ENCODE assay signal across 8 cellular contexts in genomic region chr6:126033696-126034095, GRCh38. TPM values are rescaled to one million over a fixed set of nuclear protein-coding genes. Genes with fewer than 3 reads are reported as not detected.
DNase-seq lines count a peak whose midpoint lies in the region; ATAC-seq and TF ChIP-seq lines count a peak whose summit lies in the region.

No MANE protein-coding gene starts in this region.

- H3K27ac ChIP-seq in ascending aorta (no peak overlapping the region), hepatocyte (no peak overlapping the region)

- intact Hi-C loops in ascending aorta (cut with DNase I): loop anchor here (10.0 kb wide), 1 partner anchor 301 kb away; no protein-coding TSS in a partner anchor

- DNase-seq in AG09319 (ENCODE audit: extremely low read depth, low read depth): peak; percentile 87
- DNase-seq in NCI-H1105 treated with DMSO at 0.1 percent for 48 hours (lab: John Stamatoyannopoulos, UW): peak; percentile 26
- peak in 1 of 2 donors; percentile 67 for DNase-seq in ascending aorta (ENCODE audit: low spot score in 2 of 2)
- DNase-seq in hepatocyte (ENCODE audit: low spot score): peak; percentile 79
- no peak for DNase-seq in stimulated activated naive CD8-positive, alpha-beta T cell treated with anti-CD3 and anti-CD28 coated beads, Interleukin-15, Interleukin-2, amounts not matched to agents 100 U/mL and 50 U/mL, for 24 hours
- DNase-seq in central memory CD4-positive, alpha-beta T cell: no peak

- H3K27me3 ChIP-seq in ascending aorta (no peaks in the 10 kb centered on the region), hepatocyte (no peaks in the 10 kb centered on the region)

- no peaks in the 10 kb centered on the region for H4K20me1 ChIP-seq in hepatocyte (ENCODE audit: insufficient read depth, poor library complexity, severe bottlenecking)

- no peak overlapping the region for H2AFZ ChIP-seq in hepatocyte

- ATAC-seq in GM18498 (IDR thresholded peaks at IDR 0.05; ENCODE audit: unreplicated experiment) (peak; percentile 85), HG02852 (IDR thresholded peaks at IDR 0.05; ENCODE audit: unreplicated experiment) (peak; percentile 72)
- peak; percentile 55 for ATAC-seq in stimulated activated naive CD8-positive, alpha-beta T cell treated with anti-CD3 and anti-CD28 coated beads, Interleukin-15, Interleukin-2, amounts not matched to agents 100 U/mL and 50 U/mL, for 24 hours

- peaks cover 0 to 3% of the 10 kb centered on the region in 2 donors for H3K4me1 ChIP-seq in ascending aorta
- H3K4me1 ChIP-seq in hepatocyte (ENCODE audit: insufficient read depth): peaks cover 4% of the 10 kb centered on the region

- no peaks in the 10 kb centered on the region for H3K79me2 ChIP-seq in hepatocyte

- WGBS in hepatocyte (ENCODE audit: low lambda C conversion rate, missing lambda C conversion rate): 10% methylated on average over 3 of the region's 3 CpGs

- H3K36me3 ChIP-seq in ascending aorta (no peaks in the 10 kb centered on the region), hepatocyte (replicated peaks; ENCODE audit: insufficient read depth, low read depth) (peaks cover 4% of the 10 kb centered on the region)

- no peak overlapping the region for H3K4me3 ChIP-seq in ascending aorta
- no peak overlapping the region for H3K4me3 ChIP-seq in hepatocyte

- H3K4me2 ChIP-seq in hepatocyte: no peak overlapping the region

- H3K9me3 ChIP-seq in ascending aorta: no peaks in the 10 kb centered on the region
- H3K9me3 ChIP-seq in hepatocyte (ENCODE audit: low read depth): no peaks in the 10 kb centered on the region

- no peaks in the 10 kb centered on the region for H3K9me2 ChIP-seq in hepatocyte (replicated peaks; ENCODE audit: insufficient read depth)

- TF ChIP-seq CTCF in AG09319 (IDR thresholded peaks at IDR 0.05; ENCODE audit: low read depth, low read length): peak; percentile 82
- TF ChIP-seq CTCF in ascending aorta (IDR thresholded peaks at IDR 0.05): peak; percentile 47 to 67 (median 50)
- peak; percentile 83 for TF ChIP-seq CTCF in hepatocyte (IDR thresholded peaks at IDR 0.05; ENCODE audit: poor library complexity)

RNA-seq across cellular contexts. Expression of gene TRMT11, which starts 47.4 kb away (rescaled TPM):
- total RNA-seq in ascending aorta (44.6 TPM), hepatocyte (20.7 and 27.6 TPM in 2 replicates)
- polyA plus RNA-seq in hepatocyte: 14.8 and 18.6 TPM in 2 replicates

Comparison
In these comparisons a context has a peak if more than half of its experiments do, and no peak if none do; other contexts are left out.
1. DNase-seq: peak in AG09319 (single experiment), NCI-H1105 treated with DMSO at 0.1 percent for 48 hours (single experiment) and hepatocyte (single experiment); none in stimulated activated naive CD8-positive, alpha-beta T cell treated with anti-CD3 and anti-CD28 coated beads, Interleukin-15, Interleukin-2, amounts not matched to agents 100 U/mL and 50 U/mL, for 24 hours (single experiment) and central memory CD4-positive, alpha-beta T cell (single experiment).
2. Peak in every context shown above with its lines, with median percentiles within 50 percentile points of each other: CTCF ChIP-seq and ATAC-seq.